ENCODE assay signal across 16 cellular contexts in the genomic region with DNA sequence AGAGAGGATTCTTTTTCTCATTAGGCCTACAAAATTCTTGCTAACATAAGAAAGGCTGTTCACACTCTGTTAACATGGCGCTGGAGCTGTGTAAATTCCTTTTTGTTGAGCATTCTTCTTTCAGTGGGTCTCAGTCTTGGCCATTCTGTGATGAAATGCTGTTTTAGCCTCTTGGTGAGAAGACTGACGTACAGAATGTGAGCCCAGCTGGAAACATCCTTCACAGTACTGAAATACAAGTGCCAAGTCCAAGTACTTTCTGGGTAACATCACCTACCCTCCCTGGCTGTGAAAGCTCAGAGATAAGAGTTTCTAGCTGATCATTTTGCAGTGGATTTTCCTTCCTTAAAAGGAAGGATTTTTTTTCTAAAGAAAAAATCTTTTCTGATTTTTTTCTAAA.
DNase-seq lines count a peak whose midpoint lies in the region; ATAC-seq, FAIRE-seq and TF ChIP-seq lines count a peak whose summit lies in the region.
"Had no signal": no experiment of that assay in that cellular context is flagged by ENCODE, and none has a peak within 500 bp of the region (broad histone marks: within the 10 kb centered on the region; RNA-seq: fewer than 3 reads in every experiment).

No MANE protein-coding gene starts in this region.

- H3K27ac ChIP-seq in keratinocyte (ENCODE audit: control insufficient read depth, insufficient read depth, low read length) (no peak overlapping the region), thoracic aorta (no peak overlapping the region)
- H3K27ac ChIP-seq: gastrocnemius medialis had no signal

- no peaks in the 10 kb centered on the region for H3K36me3 ChIP-seq in keratinocyte (ENCODE audit: control insufficient read depth in 2 of 2, extremely low read depth in 1 of 2, insufficient read depth in 2 of 2, low read length in 2 of 2)
- H3K36me3 ChIP-seq in thoracic aorta, result no peaks in the 10 kb centered on the region
- H3K36me3 ChIP-seq: gastrocnemius medialis, HAP-1, MG63 had no signal

- no peaks in the 10 kb centered on the region for H4K20me1 ChIP-seq in keratinocyte (ENCODE audit: control insufficient read depth, extremely low read depth, insufficient read depth, low read length)

- FAIRE-seq in keratinocyte (lab: Jason Lieb, UNC), result no peak

- H3K27me3 Mint-ChIP-seq in chondrocyte (ENCODE audit: low read depth), result no peaks in the 10 kb centered on the region
- H3K27me3 Mint-ChIP-seq in immature natural killer cell (ENCODE audit: low read depth in 3 of 3), result peaks cover 0 to 1% (median 0%) of the 10 kb centered on the region in 3 donors
- H3K27me3 Mint-ChIP-seq: activated B cell treated with CpG ODN at 0.5 μM for 24 hours; dendritic cell treated with granulocyte-macrophage colony-stimulating factor and Interleukin-4, amounts not matched to agents 40 ng/mL and 50 ng/mL, for 4 days had no signal

- dilution Hi-C loops in keratinocyte (cut with MboI; ENCODE audit: extremely low pct_ligation_motif_present, low sequenced_read_pairs), result no loop called here

- H3K4me3 Mint-ChIP-seq in chondrocyte (ENCODE audit: unreplicated experiment) (no peak overlapping the region), immature natural killer cell (no peak overlapping the region)
- H3K4me3 Mint-ChIP-seq: activated B cell treated with CpG ODN at 0.5 μM for 24 hours; activated naive CD8-positive, alpha-beta T cell; dendritic cell treated with granulocyte-macrophage colony-stimulating factor and Interleukin-4, amounts not matched to agents 40 ng/mL and 50 ng/mL, for 4 days; neural crest cell had no signal

- H3K9me3 Mint-ChIP-seq in chondrocyte (ENCODE audit: low read depth), result peaks cover 10% of the 10 kb centered on the region
- no peaks in the 10 kb centered on the region for H3K9me3 Mint-ChIP-seq in immature natural killer cell
- H3K9me3 Mint-ChIP-seq: activated B cell treated with CpG ODN at 0.5 μM for 24 hours; dendritic cell treated with granulocyte-macrophage colony-stimulating factor and Interleukin-4, amounts not matched to agents 40 ng/mL and 50 ng/mL, for 4 days had no signal

- H3K27me3 ChIP-seq in keratinocyte (ENCODE audit: control insufficient read depth, extremely low read depth, insufficient read depth, low read length) (no peaks in the 10 kb centered on the region), thoracic aorta (replicated peaks; ENCODE audit: insufficient read depth) (no peaks in the 10 kb centered on the region)
- H3K27me3 ChIP-seq: gastrocnemius medialis, MG63 had no signal

- H3K4me1 Mint-ChIP-seq in chondrocyte (ENCODE audit: low read depth) (peaks cover 65% of the 10 kb centered on the region), immature natural killer cell (peaks cover 2 to 14% of the 10 kb centered on the region in 2 donors)
- H3K4me1 Mint-ChIP-seq: activated B cell treated with CpG ODN at 0.5 μM for 24 hours, neural crest cell had no signal

- ATAC-seq in thoracic aorta (ENCODE audit: insufficient number of reproducible peaks, low FRiP score, low read depth) (peak; percentile 22), GM19324 (IDR thresholded peaks at IDR 0.05; ENCODE audit: low FRiP score, unreplicated experiment) (no peak)
- ATAC-seq: gastrocnemius medialis had no signal

- H3K4me3 ChIP-seq in keratinocyte (ENCODE audit: control insufficient read depth in 2 of 3, extremely low read depth in 1 of 3, insufficient read depth in 2 of 3, low read depth in 1 of 3, low read length in 3 of 3) (no peak overlapping the region), thoracic aorta (no peak overlapping the region)
- H3K4me3 ChIP-seq: gastrocnemius medialis, HAP-1, MG63 had no signal

- H2AFZ ChIP-seq in keratinocyte (ENCODE audit: control insufficient read depth, low read length), result peak overlapping the region; percentile 38

- no peak overlapping the region for H3K4me2 ChIP-seq in keratinocyte (ENCODE audit: control insufficient read depth, extremely low read depth, insufficient read depth, low read depth, low read length)

- no peak overlapping the region for H3K9ac ChIP-seq in keratinocyte (ENCODE audit: control insufficient read depth, extremely low read depth, insufficient read depth, low read length)

- peaks cover 14% of the 10 kb centered on the region for H3K4me1 ChIP-seq in keratinocyte (ENCODE audit: control insufficient read depth, extremely low read depth, insufficient read depth, low read length)
- H3K4me1 ChIP-seq in thoracic aorta (ENCODE audit: control insufficient read depth in 1 of 2, low read depth in 2 of 2), result peaks cover 3 to 6% of the 10 kb centered on the region in 2 donors
- H3K4me1 ChIP-seq: gastrocnemius medialis, HAP-1 had no signal

- no peaks in the 10 kb centered on the region for H3K9me3 ChIP-seq in keratinocyte (ENCODE audit: control insufficient read depth, low read depth, low read length)
- H3K9me3 ChIP-seq in thoracic aorta, result no peaks in the 10 kb centered on the region
- H3K9me3 ChIP-seq: gastrocnemius medialis, HAP-1, MG63 had no signal

- no peak for TF ChIP-seq CTCF in chondrocyte (IDR thresholded peaks at IDR 0.05)
- TF ChIP-seq CTCF in keratinocyte (optimal IDR thresholded peaks at IDR 0.05 in 1 of 3, IDR thresholded peaks at IDR 0.05 in 1 of 3, conservative IDR thresholded peaks at IDR 0.05 in 1 of 3; ENCODE audit: extremely low read depth in 1 of 3, insufficient read depth in 2 of 3, low read length in 3 of 3), result no peak
- no peak for TF ChIP-seq CTCF in thoracic aorta (IDR thresholded peaks at IDR 0.05)

- H3K27ac Mint-ChIP-seq in chondrocyte (ENCODE audit: unreplicated experiment) (peak overlapping the region; percentile 93), immature natural killer cell (no peak overlapping the region)
- H3K27ac Mint-ChIP-seq: activated B cell treated with CpG ODN at 0.5 μM for 24 hours; activated naive CD8-positive, alpha-beta T cell; dendritic cell treated with granulocyte-macrophage colony-stimulating factor and Interleukin-4, amounts not matched to agents 40 ng/mL and 50 ng/mL, for 4 days had no signal

- H3K79me2 ChIP-seq in keratinocyte (ENCODE audit: control insufficient read depth, insufficient read depth, low read length), result no peaks in the 10 kb centered on the region

- no peaks in the 10 kb centered on the region for H3K9me1 ChIP-seq in keratinocyte (ENCODE audit: control insufficient read depth, extremely low read depth, insufficient read depth, low read length)

- H3K36me3 Mint-ChIP-seq in chondrocyte (ENCODE audit: low read depth) (no peaks in the 10 kb centered on the region), immature natural killer cell (no peaks in the 10 kb centered on the region)
- H3K36me3 Mint-ChIP-seq: activated naive CD8-positive, alpha-beta T cell had no signal

- DNase-seq in LHCN-M2 (ENCODE audit: low read depth) (peak; percentile 74), chondrocyte (ENCODE audit: low spot score) (no peak), keratinocyte (ENCODE audit: low read depth, low spot score) (no peak), thoracic aorta (ENCODE audit: low spot score) (no peak), immature natural killer cell (no peak)
- DNase-seq in activated CD8-positive, alpha-beta memory T cell treated with anti-CD3 and anti-CD28 coated beads for 24 hours, result no peak
- DNase-seq: activated B cell treated with CpG ODN at 0.5 μM for 24 hours; activated CD8-positive, alpha-beta memory T cell treated with anti-CD3 and anti-CD28 coated beads, Interleukin-2, amount 50 U/mL, for 48 hours; gastrocnemius medialis; MG63; NCI-H2107 had no signal
